8 cellular contexts compared by ENCODE assay signal in the genomic region with DNA sequence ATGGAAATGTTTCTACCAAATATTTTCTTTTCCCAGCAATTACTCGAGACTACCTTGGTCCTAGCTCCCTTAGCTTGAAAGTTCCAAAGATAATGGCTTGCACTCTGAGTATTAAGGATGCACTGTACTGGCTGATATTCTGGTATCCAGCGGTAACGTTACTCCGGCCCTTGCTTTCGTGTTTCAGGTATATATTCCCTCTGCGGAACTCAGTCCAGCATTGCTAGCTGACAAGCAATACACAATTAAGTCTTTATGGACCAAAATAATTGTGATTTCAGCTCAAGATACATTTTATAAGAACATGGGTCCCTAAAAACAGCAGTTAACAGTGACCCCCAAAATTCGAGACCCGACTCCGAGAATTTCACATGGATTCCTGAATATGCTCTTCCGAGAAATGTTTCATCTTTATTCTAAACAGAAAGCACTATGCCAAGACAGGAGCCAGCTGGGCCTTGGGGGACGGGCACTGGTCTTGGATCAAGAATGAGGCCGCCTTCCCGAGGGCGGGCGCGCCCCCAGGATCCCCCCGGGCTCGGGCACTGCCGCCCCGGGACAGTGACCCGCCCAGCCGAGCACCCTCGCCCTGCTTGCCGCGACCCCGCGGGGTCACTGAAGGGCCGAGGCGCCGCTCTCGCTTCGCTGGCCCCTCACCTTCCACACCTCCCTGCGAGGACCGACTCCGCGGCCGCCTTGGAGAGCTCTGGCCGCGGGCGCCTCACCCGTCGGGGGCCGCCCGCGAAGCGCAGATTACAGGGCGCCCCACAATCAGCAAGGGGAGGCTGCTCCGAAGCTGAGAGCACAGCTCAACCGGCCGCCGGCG. TPM values are rescaled to one million over a fixed set of nuclear protein-coding genes. Genes with fewer than 3 reads are reported as not detected.
A peak's percentile ranks its signal among the peaks of the same experiment; 100 is the strongest.
DNase-seq lines count a peak whose midpoint lies in the region; ATAC-seq and TF ChIP-seq lines count a peak whose summit lies in the region.

No MANE protein-coding gene starts in this region.

- H3K4me2 ChIP-seq in smooth muscle cell: peak overlapping the region; percentile 84

- peaks cover 47% of the 10 kb centered on the region for H3K4me1 Mint-ChIP-seq in brain

- DNase-seq in HCEC 1CT (peak; percentile 23), NCI-H460 (ENCODE audit: extremely low read depth, low read depth) (peak; percentile 3), inferior parietal cortex (ENCODE audit: extremely low spot score) (peak; percentile 34), smooth muscle cell (lab: John Stamatoyannopoulos, UW; ENCODE audit: unreplicated experiment) (no peak)

- no peaks in the 10 kb centered on the region for H3K9me3 ChIP-seq in smooth muscle cell (replicated peaks; ENCODE audit: low read depth)

- H2AFZ ChIP-seq in smooth muscle cell (ENCODE audit: low read depth): peak overlapping the region; percentile 73

- H3K27ac Mint-ChIP-seq in brain: peak overlapping the region; percentile 74 to 100 (median 94)

- H4K20me1 ChIP-seq in smooth muscle cell (ENCODE audit: low read depth): peaks cover 23% of the 10 kb centered on the region

- H3K27me3 Mint-ChIP-seq in brain: peaks cover 19% of the 10 kb centered on the region

- H3K36me3 ChIP-seq in smooth muscle cell (ENCODE audit: low read depth): no peaks in the 10 kb centered on the region

- peak overlapping the region; percentile 99 for H3K9ac ChIP-seq in smooth muscle cell (ENCODE audit: low read depth)

- no peaks in the 10 kb centered on the region for H3K9me3 Mint-ChIP-seq in brain

- no peak for ATAC-seq in HG03175 (IDR thresholded peaks at IDR 0.05; ENCODE audit: unreplicated experiment)
- ATAC-seq in HG03457 (IDR thresholded peaks at IDR 0.05; ENCODE audit: unreplicated experiment): no peak

- H3K27me3 ChIP-seq in smooth muscle cell (ENCODE audit: low read depth): no peaks in the 10 kb centered on the region

- 2% methylated on average over 41 of the region's 52 CpGs for WGBS in smooth muscle cell (ENCODE audit: low lambda C conversion rate)

- TF ChIP-seq CTCF in brain (conservative IDR thresholded peaks at IDR 0.05) (no peak), smooth muscle cell (IDR thresholded peaks at IDR 0.05; ENCODE audit: borderline replicate concordance, insufficient read depth, poor library complexity, severe bottlenecking) (no peak)

- peak overlapping the region; percentile 88 to 96 (median 96) for H3K4me3 Mint-ChIP-seq in brain

- H3K4me1 ChIP-seq in smooth muscle cell (ENCODE audit: low read depth): peaks cover 20% of the 10 kb centered on the region

- H3K36me3 Mint-ChIP-seq in brain: peaks cover 3% of the 10 kb centered on the region

- peak overlapping the region; percentile 98 for H3K27ac ChIP-seq in smooth muscle cell (ENCODE audit: low read depth)

- peaks cover 22% of the 10 kb centered on the region for H3F3A ChIP-seq in smooth muscle cell (ENCODE audit: low read depth)

- H3K79me2 ChIP-seq in smooth muscle cell (ENCODE audit: low read depth): peaks cover 42% of the 10 kb centered on the region

- H3K4me3 ChIP-seq in GM08714 (ENCODE audit: low read length) (peak overlapping the region; percentile 90), smooth muscle cell (peak overlapping the region; percentile 95)

RNA-seq across cellular contexts. Expression of a gene that starts 0.7 kb away (rescaled TPM):
- total RNA-seq in NCI-H460 (2014; rRNA removed; shearing (Covaris generic)): 5.7 and 8.4 TPM in 2 replicates
- polyA plus RNA-seq in NCI-H460 (2014; cell fraction: nucleus; rRNA removed): 4.9 and 8.8 TPM in 2 replicates
- 2.4 TPM for polyA plus RNA-seq in brain (ENCODE audit: insufficient read depth, low read depth, low replicate concordance)
- 9.1 and 10.3 TPM in 2 replicates for total RNA-seq in smooth muscle cell
- 3.1 and 4.0 TPM in 2 replicates for polyA plus RNA-seq in smooth muscle cell
